10 cellular contexts compared by ENCODE assay signal in the genomic region with DNA sequence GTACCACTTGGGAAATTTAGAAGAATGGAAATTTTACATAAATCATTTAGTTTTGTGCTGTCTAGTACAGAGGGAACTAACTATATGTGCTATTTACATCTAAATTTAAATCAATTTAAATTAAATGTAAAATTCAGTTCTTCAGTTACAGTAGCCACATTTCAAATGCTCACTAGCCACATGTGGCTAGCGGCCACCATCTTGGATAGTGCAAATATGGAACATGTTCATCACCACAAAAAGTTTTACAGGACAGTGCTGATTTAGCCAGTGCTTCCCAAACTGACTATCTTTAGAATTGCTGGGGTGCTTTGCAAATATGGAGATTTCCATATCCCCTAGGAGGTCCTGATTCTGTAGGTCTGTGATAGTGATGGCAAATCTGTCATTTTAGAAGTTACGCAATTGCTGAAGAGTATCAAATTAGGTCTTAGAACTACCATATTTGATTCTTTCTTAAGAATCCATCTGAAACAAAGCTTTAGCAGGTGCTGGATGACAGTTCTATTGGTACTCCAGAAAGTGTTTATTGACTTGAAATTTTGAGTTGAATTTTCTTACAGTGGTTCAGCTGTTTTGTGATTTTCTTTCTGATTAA.
"Had no signal": no experiment of that assay in that cellular context is flagged by ENCODE, and none has a peak within 500 bp of the region (broad histone marks: within the 10 kb centered on the region; RNA-seq: fewer than 3 reads in every experiment).

No MANE protein-coding gene starts in this region.

- H3K9ac ChIP-seq: GM23248, KMS-11 had no signal

- H3K27ac ChIP-seq: GM23248, KMS-11 had no signal

- H3K4me2 ChIP-seq: KMS-11 had no signal

- H2AFZ ChIP-seq: GM23248 had no signal

- FAIRE-seq: H54, HTR-8/SVneo had no signal

- DNase-seq: GM23248, GOT3, H9, HCEC 1CT, HFFc6, Karpas-422, KBM-7 had no signal

- H3K4me3 ChIP-seq: GM23248 had no signal
